In genomic region chr14:60647837-60648168, GRCh38 we compare ENCODE assay signal across 9 cellular contexts. TPM values are rescaled to one million over a fixed set of nuclear protein-coding genes. Genes with fewer than 3 reads are reported as not detected.
A peak's percentile ranks its signal among the peaks of the same experiment; 100 is the strongest.
DNase-seq lines count a peak whose midpoint lies in the region; ATAC-seq, FAIRE-seq and TF ChIP-seq lines count a peak whose summit lies in the region.
"Had no signal": no experiment of that assay in that cellular context is flagged by ENCODE, and none has a peak within 500 bp of the region (broad histone marks: within the 10 kb centered on the region; RNA-seq: fewer than 3 reads in every experiment).

No MANE protein-coding gene starts in this region.

- H2AFZ ChIP-seq in K562 (ENCODE audit: low read depth, low read length) = no peak overlapping the region

- FAIRE-seq in K562 (lab: Jason Lieb, UNC) (no peak), GM12892 (lab: Jason Lieb, UNC) (no peak)

- H3K79me2 ChIP-seq in K562 (ENCODE audit: control insufficient read depth, insufficient read depth, low read length) = no peaks in the 10 kb centered on the region

- H3K36me3 ChIP-seq in K562 (ENCODE audit: control insufficient read depth, insufficient read depth, low read length) (no peaks in the 10 kb centered on the region), uterus (no peaks in the 10 kb centered on the region)
- no peaks in the 10 kb centered on the region for H3K36me3 ChIP-seq in naive thymus-derived CD4-positive, alpha-beta T cell (ENCODE audit: control insufficient read depth in 2 of 3, insufficient read depth in 3 of 3, low read length in 3 of 3)

- BruUV-seq in K562 (replicated peaks; lab: Mats Ljungman, UMichigan) = no TSS peak

- peak overlapping the region; percentile 95 for H3K4me3 Mint-ChIP-seq in HFFc6
- H3K4me3 Mint-ChIP-seq in naive thymus-derived CD4-positive, alpha-beta T cell = peak overlapping the region; percentile 57 to 72 (median 66)

- peaks cover 22% of the 10 kb centered on the region for H3K27me3 Mint-ChIP-seq in HFFc6 (ENCODE audit: insufficient read depth)
- H3K27me3 Mint-ChIP-seq in naive thymus-derived CD4-positive, alpha-beta T cell = peaks cover 83 to 94% (median 86%) of the 10 kb centered on the region in 5 donors

- no peaks in the 10 kb centered on the region for H3K9me1 ChIP-seq in K562 (ENCODE audit: control insufficient read depth, insufficient read depth, low read length)

- H3K27ac ChIP-seq in K562 (ENCODE audit: extremely low read depth, low read depth, low read length) = no peak overlapping the region
- no peak overlapping the region for H3K27ac ChIP-seq in naive thymus-derived CD4-positive, alpha-beta T cell (ENCODE audit: low read depth, low read length)
- H3K27ac ChIP-seq in uterus = no peak overlapping the region

- peak overlapping the region; percentile 84 for H3K27ac Mint-ChIP-seq in HFFc6
- H3K27ac Mint-ChIP-seq in naive thymus-derived CD4-positive, alpha-beta T cell = peak overlapping the region in 1 of 9 donors; percentile 21

- TF ChIP-seq POLR2A in K562 (conservative IDR thresholded peaks at IDR 0.05) = no peak
- TF ChIP-seq POLR2A in GM12892 (IDR thresholded peaks at IDR 0.05; ENCODE audit: low read depth, low read length) = no peak
- no peak for TF ChIP-seq POLR2A in uterus (IDR thresholded peaks at IDR 0.05)

- peak overlapping the region; percentile 74 for H3K4me3 ChIP-seq in AG04449 (ENCODE audit: low read depth, low read length)
- H3K4me3 ChIP-seq in K562 = no peak overlapping the region
- no peak overlapping the region for H3K4me3 ChIP-seq in naive thymus-derived CD4-positive, alpha-beta T cell (ENCODE audit: low read length)
- no peak overlapping the region for H3K4me3 ChIP-seq in uterus

- peak overlapping the region; percentile 25; the same call in 1 of the 2 replicates for H3K4me2 ChIP-seq in K562 (ENCODE audit: insufficient read depth, low read length)

- H3K9me3 ChIP-seq in K562 (replicated peaks; ENCODE audit: control insufficient read depth, insufficient read depth, low read depth, low read length) (no peaks in the 10 kb centered on the region), uterus (no peaks in the 10 kb centered on the region)
- H3K9me3 ChIP-seq in naive thymus-derived CD4-positive, alpha-beta T cell (ENCODE audit: control insufficient read depth in 2 of 3, low read length in 3 of 3) = no peaks in the 10 kb centered on the region

- no peak for DNase-seq in AG04449 (ENCODE audit: low read depth, low spot score)
- DNase-seq in HFFc6 = no peak
- DNase-seq in K562 (ENCODE audit: extremely low read depth in 1 of 4, low spot score in 3 of 4) = no peak
- no peak for DNase-seq in naive thymus-derived CD4-positive, alpha-beta T cell
- DNase-seq in NOMO-1 treated with DMSO at 0.1 percent for 48 hours (lab: John Stamatoyannopoulos, UW; ENCODE audit: unreplicated experiment) = no peak
- no peak for DNase-seq in GM12892 (ENCODE audit: insufficient read length)
- DNase-seq in uterus = no peak
- DNase-seq: cerebellar nuclear complex had no signal

- H4K20me1 ChIP-seq in K562 (replicated peaks; ENCODE audit: control insufficient read depth, insufficient read depth, low read length) = no peaks in the 10 kb centered on the region

- H3K4me1 ChIP-seq in K562 (replicated peaks in 1 of 2; ENCODE audit: control insufficient read depth in 2 of 2, insufficient read depth in 2 of 2, low read length in 2 of 2) = peaks cover 0 to 21% of the 10 kb centered on the region in 2 experiments; a peak in 2 of 5 replicates
- peaks cover 2 to 23% of the 10 kb centered on the region in 2 donors for H3K4me1 ChIP-seq in naive thymus-derived CD4-positive, alpha-beta T cell (ENCODE audit: control insufficient read depth in 2 of 2, insufficient read depth in 2 of 2, low read length in 2 of 2)
- H3K4me1 ChIP-seq in uterus = peaks cover 0 to 12% of the 10 kb centered on the region in 2 donors

- POLR2A ChIA-PET in AG04449 (lab: Yijun Ruan, JAX) (interaction anchor here (1.4 to 1.7 kb wide), 2 partner anchors 9 to 10 kb away, joined by 4 read pairs; no protein-coding TSS in a partner anchor), K562 (lab: Yijun Ruan, JAX) (no interaction called here)
- POLR2A ChIA-PET in naive thymus-derived CD4-positive, alpha-beta T cell (lab: Charles Lee) = no interaction called here

- TF ChIP-seq CTCF in AG04449 (IDR thresholded peaks at IDR 0.05; ENCODE audit: insufficient read depth, low read length, missing control alignments) (no peak), HFFc6 (IDR thresholded peaks at IDR 0.05) (no peak), K562 (IDR thresholded peaks at IDR 0.05 in 2 of 3, conservative IDR thresholded peaks at IDR 0.05 in 1 of 3; ENCODE audit: insufficient read depth in 2 of 3, low read depth in 1 of 3, low read length in 3 of 3) (no peak), uterus (IDR thresholded peaks at IDR 0.05) (no peak)

- no peak for ATAC-seq in K562
- no peak for ATAC-seq in naive thymus-derived CD4-positive, alpha-beta T cell
- ATAC-seq in GM18511 (IDR thresholded peaks at IDR 0.05; ENCODE audit: unreplicated experiment) = no peak

- peaks cover 75% of the 10 kb centered on the region for H3K4me1 Mint-ChIP-seq in HFFc6 (ENCODE audit: low read depth)
- H3K4me1 Mint-ChIP-seq in naive thymus-derived CD4-positive, alpha-beta T cell = peaks cover 18 to 63% (median 51%) of the 10 kb centered on the region in 7 donors

- CTCF ChIA-PET in AG04449 (lab: Yijun Ruan, JAX) = interaction anchor here (0.8 to 2.4 kb wide), 4 partner anchors 11 to 638 kb away, joined by 3 to 14 read pairs (median 3); no protein-coding TSS in a partner anchor
- CTCF ChIA-PET in K562 (lab: Yijun Ruan, JAX; ENCODE audit: low intra/inter-chr PET ratio) = no interaction called here
- CTCF ChIA-PET in naive thymus-derived CD4-positive, alpha-beta T cell (lab: Charles Lee) = no interaction called here

- 66% methylated on average over 15 of the region's 19 CpGs for WGBS in K562 (ENCODE audit: insufficient coverage, low coverage, missing lambda C conversion rate)

- H3K9me3 Mint-ChIP-seq in HFFc6 = no peaks in the 10 kb centered on the region
- peaks cover 0 to 4% (median 0%) of the 10 kb centered on the region in 11 donors for H3K9me3 Mint-ChIP-seq in naive thymus-derived CD4-positive, alpha-beta T cell

- intact Hi-C loops in K562 (cut with micrococcal nuclease) = no loop called here
- intact Hi-C loops in naive thymus-derived CD4-positive, alpha-beta T cell (cut with micrococcal nuclease) = loop anchor here in 1 of 2 donors (2.0 kb wide), 1 partner anchor 139 kb away; the partner anchor contains the start of gene SIX6
- intact Hi-C loops in uterus (cut with DNase I; ENCODE audit: low total_unique reads) = no loop called here

- in situ Hi-C loops in K562 (cut with MboI) = no loop called here

- no peak for TF ChIP-seq RAD21 in K562 (CRISPR knock-in tag; conservative IDR thresholded peaks at IDR 0.05 in 1 of 2, IDR thresholded peaks at IDR 0.05 in 1 of 2)

- H3K36me3 Mint-ChIP-seq in HFFc6 (ENCODE audit: low read depth) = no peaks in the 10 kb centered on the region
- peaks cover 0 to 3% (median 0%) of the 10 kb centered on the region in 5 donors for H3K36me3 Mint-ChIP-seq in naive thymus-derived CD4-positive, alpha-beta T cell

- H3K27me3 ChIP-seq in K562 (ENCODE audit: control insufficient read depth in 2 of 2, insufficient read depth in 2 of 2, low read length in 2 of 2) = peaks cover 0 to 16% of the 10 kb centered on the region in 2 experiments; a peak in 2 of 5 replicates
- peaks cover 3 to 37% of the 10 kb centered on the region in 2 donors for H3K27me3 ChIP-seq in naive thymus-derived CD4-positive, alpha-beta T cell (ENCODE audit: control insufficient read depth in 2 of 2, insufficient read depth in 2 of 2, low read length in 2 of 2)
- peaks cover 30 to 94% of the 10 kb centered on the region in 2 donors for H3K27me3 ChIP-seq in uterus

- H3K9ac ChIP-seq in K562 (ENCODE audit: insufficient read depth in 1 of 2, low read depth in 2 of 2, low read length in 2 of 2) = no peak overlapping the region; a peak in 1 of 4 replicates

- no peak for TF ChIP-seq EP300 in K562 (IDR thresholded peaks at IDR 0.05; ENCODE audit: low read length)

TF ChIP-seq in K562, 482 proteins besides CTCF, POLR2A, EP300 and RAD21 (continues in another document):
- TF ChIP-seq ELF4 (CRISPR knock-in tag; IDR thresholded peaks at IDR 0.05) (no peak), NCOA4 (IDR thresholded peaks at IDR 0.05; ENCODE audit: partially characterized antibody) (no peak)

RNA-seq across cellular contexts. Expression of gene SIX1, which starts 1.5 kb away (rescaled TPM):
- total RNA-seq in HFFc6 (2021; fragmentation: NEBNext Ultra II Directional; extraction: Animal tissue kit (Norgen Biotek cat#: 25700)) = 1 to 10 TPM; 5.0 to 6.0 (median 5.4) TPM
- 0.30 and 0.49 TPM in 2 replicates for total RNA-seq in K562 (2011; cell fraction: chromatin; rRNA removed; ENCODE audit: low replicate concordance)
- total RNA-seq in K562 (2011; cell fraction: nucleolus; rRNA removed) = 0.33 and 0.39 TPM in 2 replicates
- total RNA-seq in K562 (2011; cell fraction: nucleoplasm; rRNA removed) = 0.44 and 0.84 TPM in 2 replicates
- total RNA-seq in K562 (2014; rRNA removed) = 0.65 and 0.73 TPM in 2 replicates
- total RNA-seq in K562 (2014; rRNA removed; fragmentation: Illumina TruSeq; extraction: Trizol) = 0.45 and 0.47 TPM in 2 replicates
- total RNA-seq in K562 (2015; rRNA removed; fragmentation: Illumina TruSeq; extraction: Trizol) = 0.45 and 0.80 TPM in 2 replicates
- 0.49 and 0.76 TPM in 2 replicates for total RNA-seq in K562 (2021)
- 0.40 and 1.1 TPM in 2 replicates for polyA plus RNA-seq in K562 (2011; rRNA removed)
- polyA plus RNA-seq in K562 (2011; cell fraction: cytosol; rRNA removed) = 0.40 and 0.78 TPM in 2 replicates
- 0.31 and 1.1 TPM in 2 replicates for polyA plus RNA-seq in K562 (2011; cell fraction: nucleus; rRNA removed)
- 0.46 and 0.47 TPM in 2 replicates for polyA plus RNA-seq in K562 (2012)
- 0.45 and 0.55 TPM in 2 replicates for polyA plus RNA-seq in K562 (2014; fragmentation: Illumina TruSeq; extraction: Trizol)
- under 1 TPM; 0.28 to 0.30 TPM for polyA plus RNA-seq in K562 (2014; fragmentation: Nextera tagmentation; extraction: Ambion mirVana)
- polyA plus RNA-seq in K562 (2014; rRNA removed) = 0.08 and 0.27 TPM in 2 replicates
- polyA minus RNA-seq in K562 (2011; rRNA and poly(A)+ RNA removed) = 0.35 and 1.3 TPM in 2 replicates
- polyA minus RNA-seq in K562 (2011; cell fraction: cytosol; rRNA and poly(A)+ RNA removed) = 0.29 and 2.6 TPM in 2 replicates
- polyA minus RNA-seq in K562 (2011; cell fraction: nucleus; rRNA and poly(A)+ RNA removed) = 0.54 and 4.0 TPM in 2 replicates
- total RNA-seq in naive thymus-derived CD4-positive, alpha-beta T cell = under 1 TPM in 1 of 5 experiments, not detected in 4; 0.70 TPM
- polyA plus RNA-seq in naive thymus-derived CD4-positive, alpha-beta T cell = not detected
- not detected for polyA plus RNA-seq in GM12892 (2012; ENCODE audit: missing spikeins)
- total RNA-seq in uterus = 1 to 10 TPM in 1 of 4 donors, not detected in 3; 7.1 TPM
